In genomic region chr1:113178522-113178921, GRCh38 we compare ENCODE assay signal across 15 cellular contexts.
A peak's percentile ranks its signal among the peaks of the same experiment; 100 is the strongest.
DNase-seq lines count a peak whose midpoint lies in the region; ATAC-seq and TF ChIP-seq lines count a peak whose summit lies in the region.
"Had no signal": no experiment of that assay in that cellular context is flagged by ENCODE, and none has a peak within 500 bp of the region (broad histone marks: within the 10 kb centered on the region; RNA-seq: fewer than 3 reads in every experiment).

No MANE protein-coding gene starts in this region.

- H4K8ac ChIP-seq in mesenchymal stem cell (ENCODE audit: low read length) = no peak overlapping the region

- H4K91ac ChIP-seq in mesenchymal stem cell (ENCODE audit: low read length) = no peak overlapping the region

- H3K36me3 ChIP-seq in Loucy (ENCODE audit: insufficient read depth, low read length) (no peaks in the 10 kb centered on the region), mesenchymal stem cell (ENCODE audit: control insufficient read depth in 1 of 2, insufficient read depth in 2 of 2, low read depth in 1 of 2, low read length in 2 of 2) (no peaks in the 10 kb centered on the region)

- H3K9ac ChIP-seq in Loucy (ENCODE audit: low read depth, low read length, poor library complexity, severe bottlenecking) (no peak overlapping the region), mesenchymal stem cell (ENCODE audit: low read length) (no peak overlapping the region)

- H3K9me2 ChIP-seq in Loucy (replicated peaks; ENCODE audit: low read depth, low read length) = no peaks in the 10 kb centered on the region

- H3K4me2 ChIP-seq in Loucy (ENCODE audit: low read depth, low read length, poor library complexity, severe bottlenecking) = no peak overlapping the region
- H3K4me2 ChIP-seq in mesenchymal stem cell (ENCODE audit: low read length, poor library complexity, severe bottlenecking) = no peak overlapping the region

- no peak for ATAC-seq in HG02588 (IDR thresholded peaks at IDR 0.05; ENCODE audit: unreplicated experiment)
- ATAC-seq: activated CD8-positive, alpha-beta memory T cell treated with anti-CD3 and anti-CD28 coated beads, Interleukin-2, amount 10 ng/mL, durations not matched to agents 7 days and 5 days; stimulated activated naive CD8-positive, alpha-beta T cell treated with anti-CD3 and anti-CD28 coated beads, Interleukin-15, Interleukin-2, amounts not matched to agents 100 U/mL and 50 U/mL, for 24 hours had no signal

- no peak overlapping the region for H3K14ac ChIP-seq in mesenchymal stem cell (ENCODE audit: low read length in 2 of 2)

- no peak overlapping the region for H3K23ac ChIP-seq in mesenchymal stem cell (ENCODE audit: low read length in 2 of 2)

- H2BK15ac ChIP-seq in mesenchymal stem cell (ENCODE audit: low read depth, poor library complexity, severe bottlenecking) = no peak overlapping the region

- no peak overlapping the region for H3K4me3 ChIP-seq in Loucy (ENCODE audit: low read length, poor library complexity, severe bottlenecking)
- H3K4me3 ChIP-seq in choroid plexus epithelial cell (ENCODE audit: low read depth, low read length) = no peak overlapping the region
- no peak overlapping the region for H3K4me3 ChIP-seq in mesenchymal stem cell (ENCODE audit: insufficient read depth in 1 of 2, low read depth in 1 of 2, low read length in 2 of 2)
- H3K4me3 ChIP-seq: coronary artery had no signal

- H2AK5ac ChIP-seq in mesenchymal stem cell (ENCODE audit: low read length, severe bottlenecking) = no peak overlapping the region

- no peaks in the 10 kb centered on the region for H3K9me3 ChIP-seq in Loucy (ENCODE audit: insufficient read depth, low read depth, low read length)
- H3K9me3 ChIP-seq in mesenchymal stem cell (ENCODE audit: control insufficient read depth, low read length) = peaks cover 2% of the 10 kb centered on the region

- no peak overlapping the region for H3K27ac ChIP-seq in mesenchymal stem cell (ENCODE audit: low read length, poor library complexity, severe bottlenecking)
- H3K27ac ChIP-seq: coronary artery had no signal

- H3K18ac ChIP-seq in mesenchymal stem cell (ENCODE audit: low read depth in 1 of 2, low read length in 2 of 2) = no peak overlapping the region

- no peak overlapping the region for H2BK12ac ChIP-seq in mesenchymal stem cell (ENCODE audit: low read length in 2 of 2)

- TF ChIP-seq CTCF in Loucy (conservative IDR thresholded peaks at IDR 0.05; ENCODE audit: low read length) (peak; percentile 54), choroid plexus epithelial cell (conservative IDR thresholded peaks at IDR 0.05; ENCODE audit: low read depth, low read length) (peak; percentile 45)

- DNase-seq in ELR (ENCODE audit: low read depth) = peak; percentile 24
- DNase-seq in choroid plexus epithelial cell (ENCODE audit: low read depth) = peak; percentile 36
- DNase-seq in mesenchymal stem cell = peak; percentile 1
- no peak for DNase-seq in DMS79 treated with DMSO at 0.1 percent for 48 hours (lab: John Stamatoyannopoulos, UW)
- no peak for DNase-seq in A172 (ENCODE audit: low spot score)
- no peak for DNase-seq in NCI-H2196 (lab: John Stamatoyannopoulos, UW; ENCODE audit: unreplicated experiment)
- DNase-seq: activated CD8-positive, alpha-beta memory T cell treated with anti-CD3 and anti-CD28 coated beads, Interleukin-2, amount 10 ng/mL, durations not matched to agents 7 days and 5 days; CD4-positive, CD25-positive, alpha-beta regulatory T cell; KBM-7; NCI-H1930; NCI-H774; stimulated activated naive CD8-positive, alpha-beta T cell treated with anti-CD3 and anti-CD28 coated beads, Interleukin-15, Interleukin-2, amounts not matched to agents 100 U/mL and 50 U/mL, for 24 hours had no signal

- H3K79me1 ChIP-seq in mesenchymal stem cell (replicated peaks; ENCODE audit: low read length, poor library complexity, severe bottlenecking) = no peaks in the 10 kb centered on the region

- no peak overlapping the region for H2BK5ac ChIP-seq in mesenchymal stem cell (ENCODE audit: low read depth, low read length, poor library complexity, severe bottlenecking)

- no peaks in the 10 kb centered on the region for H3K4me1 ChIP-seq in Loucy (ENCODE audit: insufficient read depth, low read length, poor library complexity, severe bottlenecking)
- H3K4me1 ChIP-seq in mesenchymal stem cell (ENCODE audit: control insufficient read depth, insufficient read depth, low read depth, low read length) = no peaks in the 10 kb centered on the region

- H3F3A ChIP-seq in Loucy (ENCODE audit: low read depth) = no peaks in the 10 kb centered on the region

- no peaks in the 10 kb centered on the region for H3K79me2 ChIP-seq in Loucy (ENCODE audit: insufficient read depth, low read length)

- H3K4ac ChIP-seq in mesenchymal stem cell (ENCODE audit: low read depth in 1 of 2, low read length in 2 of 2) = no peak overlapping the region

- WGBS in mesenchymal stem cell = 95% methylated on average over 3 of the region's 3 CpGs

- no peaks in the 10 kb centered on the region for H4K20me1 ChIP-seq in Loucy (ENCODE audit: insufficient read depth, low read length, poor library complexity, severe bottlenecking)

- no peak overlapping the region for H2BK120ac ChIP-seq in mesenchymal stem cell (ENCODE audit: low read depth, low read length)

- H2AFZ ChIP-seq in Loucy (ENCODE audit: low read length) = no peak overlapping the region
- no peak overlapping the region for H2AFZ ChIP-seq in mesenchymal stem cell (ENCODE audit: low read depth, low read length)

- H3K27me3 ChIP-seq in Loucy (ENCODE audit: insufficient read depth, low read length, poor library complexity, severe bottlenecking) = no peaks in the 10 kb centered on the region
- H3K27me3 ChIP-seq in mesenchymal stem cell (ENCODE audit: control insufficient read depth in 1 of 2, insufficient read depth in 1 of 2, low read length in 2 of 2) = peaks cover 0 to 2% of the 10 kb centered on the region in 2 experiments

Comparison
In these comparisons a context has a peak if more than half of its experiments do, and no peak if none do; other contexts are left out.
1. DNase-seq: peak in ELR (single experiment), choroid plexus epithelial cell (single experiment) and mesenchymal stem cell (single experiment); none in DMS79 treated with DMSO at 0.1 percent for 48 hours (single experiment), A172 (single experiment) and NCI-H2196 (single experiment).